Comparison of ENCODE assay signal across 21 cellular contexts in the genomic region with DNA sequence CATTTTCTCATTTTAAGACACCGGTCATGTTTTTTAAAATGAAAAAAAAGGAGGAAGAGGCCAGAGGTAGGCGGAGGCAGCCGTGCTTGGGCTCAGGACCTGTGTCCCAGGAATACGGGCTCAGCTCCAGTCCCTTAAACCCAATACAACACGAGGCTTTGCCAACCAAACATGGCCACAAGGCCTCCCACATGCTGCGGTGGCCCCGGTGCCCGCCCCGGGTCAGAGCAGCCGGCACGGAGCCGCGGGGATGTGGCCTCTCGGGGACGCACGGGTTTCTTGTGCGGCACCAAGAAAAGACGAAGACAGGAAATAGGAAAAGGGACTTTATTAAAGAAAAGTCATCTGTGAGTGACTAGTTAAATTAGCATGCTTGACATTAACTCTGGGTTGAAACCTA.
"Had no signal": no experiment of that assay in that cellular context is flagged by ENCODE, and none has a peak within 500 bp of the region (broad histone marks: within the 10 kb centered on the region; RNA-seq: fewer than 3 reads in every experiment).

No MANE protein-coding gene starts in this region.

- H3K4me2 ChIP-seq: KMS-11 had no signal

- DNase-seq: IMR-90, Kasumi-1, MM.1S, NCI-H1092 treated with DMSO at 0.1 percent for 48 hours, NCI-H1436, NCI-H187, NCI-H2029, NCI-H2081 treated with DMSO at 0.1 percent for 48 hours, NCI-H2171, NCI-H226, NCI-H446, NCI-H510A, NCI-H524 treated with DMSO at 0.1 percent for 48 hours, NCI-H69, NCI-H774, RPMI8226, SHP77 had no signal

- H3K27ac ChIP-seq: KMS-11 had no signal

- ATAC-seq: HepG2, SK-N-SH treated with all-trans-retinoic acid at 6 μM for 48 hours had no signal

- H3K9ac ChIP-seq: KMS-11 had no signal

- FAIRE-seq: HepG2, RCC 7860 had no signal
